ENCODE assay signal across 10 cellular contexts in genomic region chr11:35313066-35313765, GRCh38.
DNase-seq lines count a peak whose midpoint lies in the region; ATAC-seq and TF ChIP-seq lines count a peak whose summit lies in the region.
"Had no signal": no experiment of that assay in that cellular context is flagged by ENCODE, and none has a peak within 500 bp of the region (broad histone marks: within the 10 kb centered on the region; RNA-seq: fewer than 3 reads in every experiment).

No MANE protein-coding gene starts in this region.

- no peaks in the 10 kb centered on the region for H3K36me3 Mint-ChIP-seq in CD4-positive, alpha-beta memory T cell
- H3K36me3 Mint-ChIP-seq in activated naive CD4-positive, alpha-beta T cell treated with anti-CD3 and anti-CD28 coated beads for 36 hours (ENCODE audit: low read depth) = no peaks in the 10 kb centered on the region

- H3K27ac ChIP-seq in psoas muscle = no peak overlapping the region
- no peak overlapping the region for H3K27ac ChIP-seq in CD4-positive, alpha-beta memory T cell (ENCODE audit: low read depth, low read length)

- no peaks in the 10 kb centered on the region for H3K27me3 Mint-ChIP-seq in CD4-positive, alpha-beta memory T cell
- H3K27me3 Mint-ChIP-seq in activated naive CD4-positive, alpha-beta T cell treated with anti-CD3 and anti-CD28 coated beads for 36 hours (ENCODE audit: low read depth) = no peaks in the 10 kb centered on the region

- no peaks in the 10 kb centered on the region for H3K27me3 ChIP-seq in Loucy (ENCODE audit: insufficient read depth, low read length, poor library complexity, severe bottlenecking)
- no peaks in the 10 kb centered on the region for H3K27me3 ChIP-seq in psoas muscle (ENCODE audit: insufficient read depth in 3 of 3, low read length in 2 of 3)
- no peaks in the 10 kb centered on the region for H3K27me3 ChIP-seq in CD4-positive, alpha-beta memory T cell (ENCODE audit: insufficient read depth, low read length)

- 36 to 61% (median 47%) methylated on average over 7 of the region's 7 CpGs for WGBS in psoas muscle, 3 donors

- intact Hi-C loops in psoas muscle (cut with DNase I) (no loop called here), posterior cingulate gyrus (cut with DNase I) (no loop called here)
- intact Hi-C loops in CD4-positive, alpha-beta memory T cell (cut with micrococcal nuclease) = no loop called here
- intact Hi-C loops in activated naive CD4-positive, alpha-beta T cell treated with anti-CD3 and anti-CD28 coated beads for 36 hours (cut with micrococcal nuclease) = no loop called here

- TF ChIP-seq CTCF in Loucy (conservative IDR thresholded peaks at IDR 0.05; ENCODE audit: low read length) = no peak
- no peak for TF ChIP-seq CTCF in psoas muscle (IDR thresholded peaks at IDR 0.05)

- no peaks in the 10 kb centered on the region for H4K20me1 ChIP-seq in Loucy (ENCODE audit: insufficient read depth, low read length, poor library complexity, severe bottlenecking)

- H3K9ac ChIP-seq in Loucy (ENCODE audit: low read depth, low read length, poor library complexity, severe bottlenecking) = no peak overlapping the region

- H3K9me3 ChIP-seq in Loucy (ENCODE audit: insufficient read depth, low read depth, low read length) (no peaks in the 10 kb centered on the region), psoas muscle (no peaks in the 10 kb centered on the region)
- H3K9me3 ChIP-seq in CD4-positive, alpha-beta memory T cell (ENCODE audit: control insufficient read depth in 1 of 2, low read length in 2 of 2) = no peaks in the 10 kb centered on the region

- H3K79me2 ChIP-seq in Loucy (ENCODE audit: insufficient read depth, low read length) = no peaks in the 10 kb centered on the region

- H3K27ac Mint-ChIP-seq in CD4-positive, alpha-beta memory T cell = no peak overlapping the region
- no peak overlapping the region for H3K27ac Mint-ChIP-seq in activated naive CD4-positive, alpha-beta T cell treated with anti-CD3 and anti-CD28 coated beads for 36 hours

- H3K4me2 ChIP-seq in Loucy (ENCODE audit: low read depth, low read length, poor library complexity, severe bottlenecking) = no peak overlapping the region

- H3K4me3 ChIP-seq in Loucy (ENCODE audit: low read length, poor library complexity, severe bottlenecking) (no peak overlapping the region), psoas muscle (no peak overlapping the region)
- H3K4me3 ChIP-seq in CD4-positive, alpha-beta memory T cell (ENCODE audit: low read length in 2 of 2) = no peak overlapping the region

- no peaks in the 10 kb centered on the region for H3F3A ChIP-seq in Loucy (ENCODE audit: low read depth)

- H3K4me3 Mint-ChIP-seq in CD4-positive, alpha-beta memory T cell = no peak overlapping the region
- no peak overlapping the region for H3K4me3 Mint-ChIP-seq in activated naive CD4-positive, alpha-beta T cell treated with anti-CD3 and anti-CD28 coated beads for 36 hours

- ATAC-seq in GM19023 (IDR thresholded peaks at IDR 0.05; ENCODE audit: unreplicated experiment) (peak; percentile 75), HG02678 (IDR thresholded peaks at IDR 0.05; ENCODE audit: unreplicated experiment) (peak; percentile 90), psoas muscle (peak in 3 of 4 donors; percentile 47 to 69 (median 61))

- H3K36me3 ChIP-seq in Loucy (ENCODE audit: insufficient read depth, low read length) (no peaks in the 10 kb centered on the region), psoas muscle (ENCODE audit: insufficient read depth in 1 of 2, low read depth in 1 of 2) (no peaks in the 10 kb centered on the region)
- no peaks in the 10 kb centered on the region for H3K36me3 ChIP-seq in CD4-positive, alpha-beta memory T cell (ENCODE audit: insufficient read depth, low read length)

- POLR2A ChIA-PET in CD4-positive, alpha-beta memory T cell (lab: Charles Lee; ENCODE audit: partially characterized antibody) = interaction anchor here (3.4 kb wide), 1 partner anchor 17 kb away, joined by 12 read pairs; no protein-coding TSS in a partner anchor

- DNase-seq in psoas muscle (no peak), posterior cingulate gyrus (no peak), NCI-H510A (lab: John Stamatoyannopoulos, UW) (no peak)
- DNase-seq in CD4-positive, alpha-beta memory T cell = no peak
- DNase-seq in activated naive CD4-positive, alpha-beta T cell treated with anti-CD3 and anti-CD28 coated beads for 36 hours = no peak
- DNase-seq: amniotic stem cell, NCI-H1105 had no signal

- peaks cover 4 to 14% (median 10%) of the 10 kb centered on the region in 4 donors for H3K4me1 Mint-ChIP-seq in CD4-positive, alpha-beta memory T cell
- peaks cover 6% of the 10 kb centered on the region for H3K4me1 Mint-ChIP-seq in activated naive CD4-positive, alpha-beta T cell treated with anti-CD3 and anti-CD28 coated beads for 36 hours (ENCODE audit: low read depth)

- H2AFZ ChIP-seq in Loucy (ENCODE audit: low read length) = peak overlapping the region; percentile 59

- H3K4me1 ChIP-seq in Loucy (ENCODE audit: insufficient read depth, low read length, poor library complexity, severe bottlenecking) (peaks cover 15% of the 10 kb centered on the region), psoas muscle (no peaks in the 10 kb centered on the region)
- peaks cover 8% of the 10 kb centered on the region for H3K4me1 ChIP-seq in CD4-positive, alpha-beta memory T cell (ENCODE audit: insufficient read depth, low read length)

- H3K9me2 ChIP-seq in Loucy (replicated peaks; ENCODE audit: low read depth, low read length) = no peaks in the 10 kb centered on the region

- no peaks in the 10 kb centered on the region for H3K9me3 Mint-ChIP-seq in CD4-positive, alpha-beta memory T cell
- no peaks in the 10 kb centered on the region for H3K9me3 Mint-ChIP-seq in activated naive CD4-positive, alpha-beta T cell treated with anti-CD3 and anti-CD28 coated beads for 36 hours

- CTCF ChIA-PET in CD4-positive, alpha-beta memory T cell (lab: Charles Lee; ENCODE audit: partially characterized antibody) = interaction anchor here (0.9 to 1.4 kb wide), 3 partner anchors 8 to 389 kb away, joined by 3 to 5 read pairs (median 4); no protein-coding TSS in a partner anchor
- CTCF ChIA-PET in activated naive CD4-positive, alpha-beta T cell treated with anti-CD3 and anti-CD28 coated beads for 36 hours (lab: Charles Lee) = interaction anchor here (0.5 to 1.9 kb wide), 3 partner anchors 8 to 150 kb away, joined by 3 to 6 read pairs (median 3); no protein-coding TSS in a partner anchor
